In genomic region chr11:46672381-46672839, GRCh38 we compare ENCODE assay signal across 10 cellular contexts. TPM values are rescaled to one million over a fixed set of nuclear protein-coding genes. Genes with fewer than 3 reads are reported as not detected.
DNase-seq lines count a peak whose midpoint lies in the region; ATAC-seq, FAIRE-seq and TF ChIP-seq lines count a peak whose summit lies in the region.
"Had no signal": no experiment of that assay in that cellular context is flagged by ENCODE, and none has a peak within 500 bp of the region (broad histone marks: within the 10 kb centered on the region; RNA-seq: fewer than 3 reads in every experiment).

No MANE protein-coding gene starts in this region.

- CTCF ChIA-PET in T-cell (lab: Charles Lee): interaction anchor here in 1 of 2 donors (1.8 kb wide), 1 partner anchor 16 kb away, joined by 5 read pairs; no protein-coding TSS in a partner anchor

- intact Hi-C loops in heart left ventricle (cut with DNase I) (no loop called here), cardiac septum (cut with DNase I) (no loop called here), upper lobe of right lung (cut with DNase I) (no loop called here)

- H3K9me3 ChIP-seq in heart left ventricle: no peaks in the 10 kb centered on the region
- no peaks in the 10 kb centered on the region for H3K9me3 ChIP-seq in right atrium auricular region
- H3K9me3 ChIP-seq in upper lobe of right lung: no peaks in the 10 kb centered on the region
- H3K9me3 ChIP-seq: HAP-1 had no signal

- H3K4me3 ChIP-seq in heart left ventricle (no peak overlapping the region), right atrium auricular region (no peak overlapping the region), upper lobe of right lung (no peak overlapping the region)
- H3K4me3 ChIP-seq: HAP-1 had no signal

- no peaks in the 10 kb centered on the region for H3K9me3 Mint-ChIP-seq in T-cell

- H3K27ac Mint-ChIP-seq in T-cell: peak overlapping the region; percentile 96 to 97

- FAIRE-seq in HTR-8/SVneo (lab: Jason Lieb, UNC): no peak

- WGBS in heart left ventricle, 4 donors: 66 to 77% (median 73%) methylated on average over 6 to 7 of the region's 7 CpGs

- H3K27me3 ChIP-seq in heart left ventricle (no peaks in the 10 kb centered on the region), right atrium auricular region (no peaks in the 10 kb centered on the region), upper lobe of right lung (no peaks in the 10 kb centered on the region)

- peak in 2 of 5 donors; percentile 27 to 55 for DNase-seq in heart left ventricle
- DNase-seq in cardiac septum (ENCODE audit: low spot score): no peak
- no peak for DNase-seq in T-cell
- no peak for DNase-seq in right atrium auricular region (ENCODE audit: low spot score)
- peak; percentile 33 for DNase-seq in upper lobe of right lung
- no peak for DNase-seq in HTR-8/SVneo (ENCODE audit: insufficient read length, low spot score)
- no peak for DNase-seq in OCI-M2 (lab: John Stamatoyannopoulos, UW; ENCODE audit: unreplicated experiment)
- DNase-seq in stimulated activated CD4-positive, alpha-beta T cell treated with anti-CD3 and anti-CD28 coated beads, Interleukin-4, amount 100 ng/mL, for 1 hour: no peak
- DNase-seq: MM.1S had no signal

- H3K4me1 Mint-ChIP-seq in T-cell: peaks cover 81 to 84% (median 84%) of the 10 kb centered on the region in 3 donors

- H3K36me3 ChIP-seq in heart left ventricle (peaks cover 0 to 78% (median 70%) of the 10 kb centered on the region in 9 donors), right atrium auricular region (peaks cover 73% of the 10 kb centered on the region), upper lobe of right lung (peaks cover 76% of the 10 kb centered on the region)

- H3K4me1 ChIP-seq in heart left ventricle: peaks cover 8 to 81% (median 45%) of the 10 kb centered on the region in 12 donors
- peaks cover 0 to 56% of the 10 kb centered on the region in 2 donors for H3K4me1 ChIP-seq in right atrium auricular region
- peaks cover 34% of the 10 kb centered on the region for H3K4me1 ChIP-seq in upper lobe of right lung
- H3K4me1 ChIP-seq: HAP-1 had no signal

- POLR2A ChIA-PET in T-cell (lab: Charles Lee): no interaction called here

- no peak for ATAC-seq in heart left ventricle
- ATAC-seq in T-cell (replicated peaks in 1 of 4): no peak
- no peak for ATAC-seq in upper lobe of right lung

- H3K36me3 Mint-ChIP-seq in T-cell: peaks cover 48% of the 10 kb centered on the region

- H3K27me3 Mint-ChIP-seq in T-cell: no peaks in the 10 kb centered on the region

- H3K4me3 Mint-ChIP-seq in T-cell: peak overlapping the region in 2 of 3 donors; percentile 6 to 70

- TF ChIP-seq CTCF in heart left ventricle (IDR thresholded peaks at IDR 0.05): no peak
- no peak for TF ChIP-seq CTCF in right atrium auricular region (IDR thresholded peaks at IDR 0.05)
- TF ChIP-seq CTCF in upper lobe of right lung (IDR thresholded peaks at IDR 0.05): no peak

- TF ChIP-seq POLR2A in heart left ventricle (IDR thresholded peaks at IDR 0.05): no peak

- H3K27ac ChIP-seq in heart left ventricle (peak overlapping the region in 10 of 12 donors; percentile 16 to 91 (median 40)), right atrium auricular region (peak overlapping the region; percentile 86 to 88), upper lobe of right lung (no peak overlapping the region)

RNA-seq across cellular contexts. Expression of gene ARHGAP1, which starts 28.0 kb away (rescaled TPM):
- total RNA-seq in heart left ventricle (100 to 1,000 TPM in 4 of 9 donors, 10 to 100 TPM in 5; 57.5 to 309 (median 78.9) TPM), cardiac septum (152 TPM), T-cell (10 to 100 TPM; 64.6 to 71.8 (median 70.3) TPM), right atrium auricular region (100 to 1,000 TPM in 1 of 2 donors, 10 to 100 TPM in 1; 88.1 to 117 TPM), upper lobe of right lung (62.8 TPM)
- 10 to 100 TPM; 38.8 to 58.0 TPM for polyA plus RNA-seq in heart left ventricle

RNA-seq across cellular contexts. Expression of gene ZNF408, which starts 28.4 kb away (rescaled TPM):
- total RNA-seq in heart left ventricle (1 to 10 TPM; 5.3 to 10.0 (median 7.1) TPM), cardiac septum (6.7 TPM), T-cell (10 to 100 TPM in 4 of 5 donors, 1 to 10 TPM in 1; 6.1 to 22.4 (median 19.7) TPM), right atrium auricular region (1 to 10 TPM; 6.0 to 9.6 TPM), upper lobe of right lung (9.3 TPM)
- polyA plus RNA-seq in heart left ventricle: 1 to 10 TPM; 5.6 to 8.5 TPM

RNA-seq across cellular contexts. Expression of gene F2, which starts 46.6 kb away (rescaled TPM):
- under 1 TPM in 2 of 9 donors, not detected in 7; 0.17 to 0.18 TPM for total RNA-seq in heart left ventricle
- polyA plus RNA-seq in heart left ventricle: under 1 TPM in 1 of 2 donors, not detected in 1; 0.08 TPM
- total RNA-seq in cardiac septum: not detected
- under 1 TPM in 4 of 5 donors, not detected in 1; 0.26 to 0.85 (median 0.57) TPM for total RNA-seq in T-cell
- total RNA-seq in right atrium auricular region: not detected
- not detected for total RNA-seq in upper lobe of right lung

RNA-seq across cellular contexts. Expression of gene ATG13, which starts 55.1 kb away (rescaled TPM):
- 10 to 100 TPM; 38.8 to 74.8 (median 48.7) TPM for total RNA-seq in heart left ventricle
- polyA plus RNA-seq in heart left ventricle: 10 to 100 TPM; 26.7 to 50.7 TPM
- 43.4 TPM for total RNA-seq in cardiac septum
- 100 to 1,000 TPM in 4 of 5 donors, 10 to 100 TPM in 1; 91.8 to 115 (median 102) TPM for total RNA-seq in T-cell
- 10 to 100 TPM; 54.5 to 80.2 TPM for total RNA-seq in right atrium auricular region
- total RNA-seq in upper lobe of right lung: 61.1 TPM

RNA-seq across cellular contexts. Expression of gene HARBI1, which starts 55.4 kb away (rescaled TPM):
- total RNA-seq in heart left ventricle: 1 to 10 TPM; 2.5 to 4.5 (median 3.5) TPM
- polyA plus RNA-seq in heart left ventricle: 1 to 10 TPM; 2.1 to 3.8 TPM
- 2.9 TPM for total RNA-seq in cardiac septum
- total RNA-seq in T-cell: 10 to 100 TPM in 3 of 5 donors, 1 to 10 TPM in 2; 6.7 to 17.3 (median 10.3) TPM
- 1 to 10 TPM; 2.3 to 3.3 TPM for total RNA-seq in right atrium auricular region
- 5.2 TPM for total RNA-seq in upper lobe of right lung
